8 cellular contexts compared by ENCODE assay signal in the genomic region with DNA sequence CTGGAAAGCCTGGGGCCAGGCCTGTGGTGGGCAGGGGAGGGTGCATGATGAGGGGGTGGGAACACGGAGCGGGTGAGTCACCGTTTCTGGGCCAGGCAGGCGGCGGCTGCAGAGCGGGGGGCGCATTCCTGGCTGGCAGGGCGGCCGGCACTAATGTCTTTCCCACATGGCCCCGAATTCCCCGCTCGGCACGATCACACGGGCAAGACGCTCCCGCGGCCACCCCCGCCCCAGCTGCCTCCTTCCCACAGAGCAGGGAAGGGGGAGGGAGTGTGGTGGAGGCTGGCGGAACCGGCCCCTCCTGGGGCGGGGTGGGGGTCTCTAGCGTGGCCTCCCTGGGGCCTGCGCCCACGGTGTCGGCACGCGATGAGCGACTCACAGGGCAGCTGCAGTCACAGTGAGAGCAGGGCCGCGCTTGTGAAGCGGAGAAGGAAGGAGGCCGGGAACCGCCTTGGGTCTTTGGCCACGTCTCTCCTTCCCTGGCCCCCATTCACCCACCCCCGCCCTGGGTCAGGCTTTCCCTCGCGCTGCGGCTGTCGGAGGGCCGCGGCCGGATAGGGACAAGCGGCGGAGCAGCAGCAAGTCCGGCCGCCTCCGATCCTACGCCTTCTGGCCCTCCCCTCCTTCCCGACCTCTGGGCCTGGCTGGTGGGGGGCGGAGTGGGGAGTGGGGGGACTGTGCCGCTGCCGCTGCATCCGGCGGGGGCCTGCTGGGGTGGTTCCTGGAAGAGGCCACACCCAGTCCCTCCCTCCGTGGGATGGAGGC. TPM values are rescaled to one million over a fixed set of nuclear protein-coding genes. Genes with fewer than 3 reads are reported as not detected.
DNase-seq lines count a peak whose midpoint lies in the region; ATAC-seq and TF ChIP-seq lines count a peak whose summit lies in the region.

No MANE protein-coding gene starts in this region.

- no peaks in the 10 kb centered on the region for H3K36me3 ChIP-seq in uterus

- H3K27ac ChIP-seq in uterus, result peak overlapping the region; percentile 90 to 95

- peak overlapping the region; percentile 35 to 40 for H3K4me3 ChIP-seq in uterus

- peaks cover 0 to 34% of the 10 kb centered on the region in 2 donors for H3K4me1 ChIP-seq in uterus

- no peak overlapping the region for H3K4me3 Mint-ChIP-seq in activated CD4-positive, alpha-beta memory T cell treated with anti-CD3 and anti-CD28 coated beads, Interleukin-2, amount 10 ng/mL, durations not matched to agents 7 days and 5 days
- H3K4me3 Mint-ChIP-seq in naive thymus-derived CD8-positive, alpha-beta T cell, result peak overlapping the region; percentile 60 to 90 (median 77)

- no peaks in the 10 kb centered on the region for H3K36me3 Mint-ChIP-seq in activated CD4-positive, alpha-beta memory T cell treated with anti-CD3 and anti-CD28 coated beads, Interleukin-2, amount 10 ng/mL, durations not matched to agents 7 days and 5 days (ENCODE audit: low read depth)
- no peaks in the 10 kb centered on the region for H3K36me3 Mint-ChIP-seq in naive thymus-derived CD8-positive, alpha-beta T cell

- H3K27me3 ChIP-seq in uterus, result no peaks in the 10 kb centered on the region

- ATAC-seq in HG02759 (IDR thresholded peaks at IDR 0.05; ENCODE audit: unreplicated experiment) (peak; percentile 40), HG02970 (IDR thresholded peaks at IDR 0.05; ENCODE audit: low FRiP score, unreplicated experiment) (no peak)
- ATAC-seq in naive thymus-derived CD8-positive, alpha-beta T cell, result peak; percentile 50 to 64

- DNase-seq in CD1c-positive myeloid dendritic cell (ENCODE audit: extremely low spot score) (peak; percentile 83), fibroblast of gingiva (ENCODE audit: low read depth) (peak; percentile 76), uterus (peak; percentile 82 to 88), NCI-H187 treated with DMSO at 0.1 percent for 48 hours (lab: John Stamatoyannopoulos, UW) (no peak)
- DNase-seq in activated CD4-positive, alpha-beta memory T cell treated with anti-CD3 and anti-CD28 coated beads, Interleukin-2, amount 10 ng/mL, durations not matched to agents 7 days and 5 days, result peak; percentile 31
- DNase-seq in naive thymus-derived CD8-positive, alpha-beta T cell, result peak in 3 of 10 donors; percentile 15 to 30 (median 26)

- intact Hi-C loops in uterus (cut with DNase I; ENCODE audit: low total_unique reads), result no loop called here

- peak in 1 of 4 experiments; percentile 4 for TF ChIP-seq CTCF in uterus (IDR thresholded peaks at IDR 0.05)

- TF ChIP-seq POLR2A in uterus (IDR thresholded peaks at IDR 0.05), result peak in 1 of 2 donors; percentile 48

- POLR2A ChIA-PET in activated CD4-positive, alpha-beta memory T cell treated with anti-CD3 and anti-CD28 coated beads, Interleukin-2, amount 10 ng/mL, durations not matched to agents 7 days and 5 days (lab: Charles Lee), result interaction anchor here (0.7 kb wide), 1 partner anchor 14 kb away, joined by 3 read pairs; no protein-coding TSS in a partner anchor
- POLR2A ChIA-PET in naive thymus-derived CD8-positive, alpha-beta T cell (lab: Charles Lee), result interaction anchor here (1.2 to 1.5 kb wide), 2 partner anchors 9 to 12 kb away, joined by 4 to 5 read pairs; no protein-coding TSS in a partner anchor

- H3K9me3 Mint-ChIP-seq in activated CD4-positive, alpha-beta memory T cell treated with anti-CD3 and anti-CD28 coated beads, Interleukin-2, amount 10 ng/mL, durations not matched to agents 7 days and 5 days, result no peaks in the 10 kb centered on the region
- H3K9me3 Mint-ChIP-seq in naive thymus-derived CD8-positive, alpha-beta T cell, result no peaks in the 10 kb centered on the region

- H3K27me3 Mint-ChIP-seq in activated CD4-positive, alpha-beta memory T cell treated with anti-CD3 and anti-CD28 coated beads, Interleukin-2, amount 10 ng/mL, durations not matched to agents 7 days and 5 days, result peaks cover 39% of the 10 kb centered on the region
- H3K27me3 Mint-ChIP-seq in naive thymus-derived CD8-positive, alpha-beta T cell, result peaks cover 0 to 11% (median 0%) of the 10 kb centered on the region in 5 donors

- H3K4me1 Mint-ChIP-seq in activated CD4-positive, alpha-beta memory T cell treated with anti-CD3 and anti-CD28 coated beads, Interleukin-2, amount 10 ng/mL, durations not matched to agents 7 days and 5 days, result peaks cover 18% of the 10 kb centered on the region
- H3K4me1 Mint-ChIP-seq in naive thymus-derived CD8-positive, alpha-beta T cell, result peaks cover 22 to 46% (median 33%) of the 10 kb centered on the region in 4 donors

- H3K27ac Mint-ChIP-seq in activated CD4-positive, alpha-beta memory T cell treated with anti-CD3 and anti-CD28 coated beads, Interleukin-2, amount 10 ng/mL, durations not matched to agents 7 days and 5 days, result no peak overlapping the region
- H3K27ac Mint-ChIP-seq in naive thymus-derived CD8-positive, alpha-beta T cell, result peak overlapping the region in 3 of 10 donors; percentile 29 to 90 (median 75)

- CTCF ChIA-PET in activated CD4-positive, alpha-beta memory T cell treated with anti-CD3 and anti-CD28 coated beads, Interleukin-2, amount 10 ng/mL, durations not matched to agents 7 days and 5 days (lab: Charles Lee), result interaction anchor here (1.2 kb wide), 1 partner anchor 63 kb away, joined by 3 read pairs; no protein-coding TSS in a partner anchor

- no peaks in the 10 kb centered on the region for H3K9me3 ChIP-seq in uterus

RNA-seq across cellular contexts. Expression of a gene that starts 48.9 kb away (rescaled TPM):
- total RNA-seq in activated CD4-positive, alpha-beta memory T cell treated with anti-CD3 and anti-CD28 coated beads, Interleukin-2, amount 10 ng/mL, durations not matched to agents 7 days and 5 days, result 1 to 10 TPM; 1.4 to 1.7 TPM
- 1 to 10 TPM; 6.8 to 8.3 TPM for total RNA-seq in naive thymus-derived CD8-positive, alpha-beta T cell
- 10 to 100 TPM in 1 of 3 donors, 1 to 10 TPM in 2; 2.6 to 24.6 (median 3.7) TPM for polyA plus RNA-seq in naive thymus-derived CD8-positive, alpha-beta T cell
- total RNA-seq in uterus, result 10 to 100 TPM in 3 of 4 donors, 1 to 10 TPM in 1; 3.3 to 51.3 (median 35.0) TPM
